In the genomic region with DNA sequence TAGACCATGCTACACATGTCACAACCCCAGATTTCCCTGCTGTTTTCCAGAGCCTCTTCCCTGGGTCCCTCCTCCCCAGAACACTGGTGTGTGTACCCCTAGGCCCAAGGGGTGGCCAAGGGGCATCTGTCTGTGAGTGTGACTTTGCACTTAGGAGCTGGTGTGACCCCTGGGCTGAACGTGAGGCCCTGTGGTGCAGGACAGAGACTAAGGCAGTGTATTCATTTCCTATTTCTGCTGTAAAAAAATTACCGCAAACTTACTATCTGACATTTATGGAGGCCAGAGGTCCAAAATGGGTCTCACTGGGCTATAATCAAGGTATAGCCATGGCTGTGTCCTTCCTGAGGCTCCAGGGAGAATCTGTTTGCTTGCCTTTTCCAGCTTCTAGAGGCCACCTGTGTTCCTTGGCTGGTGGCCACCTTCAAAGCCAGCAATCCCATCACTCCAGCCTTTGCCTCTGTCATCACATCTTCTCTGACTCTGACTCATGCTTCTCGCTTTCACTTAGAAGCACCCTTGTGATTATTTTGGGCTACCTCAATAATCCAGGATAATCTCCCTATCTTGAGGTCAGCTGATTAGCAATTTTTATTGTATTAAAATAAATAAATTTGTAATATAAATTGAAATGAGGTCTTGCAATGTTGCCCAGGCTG, we compare ENCODE assay signal across 1 cellular context.
TF ChIP-seq lines count a peak whose summit lies in the region.

No MANE protein-coding gene starts in this region.

TF ChIP-seq in HepG2, 621 proteins besides CTCF, POLR2A, EP300 and RAD21:
- no peak for TF ChIP-seq ZNF7 (CRISPR knock-in tag; IDR thresholded peaks at IDR 0.05)
- no peak for TF ChIP-seq ZBTB46 (CRISPR knock-in tag; IDR thresholded peaks at IDR 0.05; ENCODE audit: borderline replicate concordance)
- no peak for TF ChIP-seq IKZF5 (CRISPR knock-in tag; IDR thresholded peaks at IDR 0.05)
- TF ChIP-seq, protein P1, sequence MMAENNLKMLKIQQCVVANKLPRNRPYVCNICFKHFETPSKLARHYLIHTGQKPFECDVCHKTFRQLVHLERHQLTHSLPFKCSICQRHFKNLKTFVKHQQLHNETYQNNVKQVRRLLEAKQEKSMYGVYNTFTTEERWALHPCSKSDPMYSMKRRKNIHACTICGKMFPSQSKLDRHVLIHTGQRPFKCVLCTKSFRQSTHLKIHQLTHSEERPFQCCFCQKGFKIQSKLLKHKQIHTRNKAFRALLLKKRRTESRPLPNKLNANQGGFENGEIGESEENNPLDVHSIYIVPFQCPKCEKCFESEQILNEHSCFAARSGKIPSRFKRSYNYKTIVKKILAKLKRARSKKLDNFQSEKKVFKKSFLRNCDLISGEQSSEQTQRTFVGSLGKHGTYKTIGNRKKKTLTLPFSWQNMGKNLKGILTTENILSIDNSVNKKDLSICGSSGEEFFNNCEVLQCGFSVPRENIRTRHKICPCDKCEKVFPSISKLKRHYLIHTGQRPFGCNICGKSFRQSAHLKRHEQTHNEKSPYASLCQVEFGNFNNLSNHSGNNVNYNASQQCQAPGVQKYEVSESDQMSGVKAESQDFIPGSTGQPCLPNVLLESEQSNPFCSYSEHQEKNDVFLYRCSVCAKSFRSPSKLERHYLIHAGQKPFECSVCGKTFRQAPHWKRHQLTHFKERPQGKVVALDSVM (CRISPR knock-in tag; IDR thresholded peaks at IDR 0.05) = no peak
- TF ChIP-seq ZNF18 (CRISPR knock-in tag; IDR thresholded peaks at IDR 0.05; ENCODE audit: insufficient replicate concordance) = no peak
- no peak for TF ChIP-seq NFATC3 (CRISPR knock-in tag; IDR thresholded peaks at IDR 0.05)
- no peak for TF ChIP-seq KLF6 (CRISPR knock-in tag; IDR thresholded peaks at IDR 0.05)
- TF ChIP-seq, protein P2, sequence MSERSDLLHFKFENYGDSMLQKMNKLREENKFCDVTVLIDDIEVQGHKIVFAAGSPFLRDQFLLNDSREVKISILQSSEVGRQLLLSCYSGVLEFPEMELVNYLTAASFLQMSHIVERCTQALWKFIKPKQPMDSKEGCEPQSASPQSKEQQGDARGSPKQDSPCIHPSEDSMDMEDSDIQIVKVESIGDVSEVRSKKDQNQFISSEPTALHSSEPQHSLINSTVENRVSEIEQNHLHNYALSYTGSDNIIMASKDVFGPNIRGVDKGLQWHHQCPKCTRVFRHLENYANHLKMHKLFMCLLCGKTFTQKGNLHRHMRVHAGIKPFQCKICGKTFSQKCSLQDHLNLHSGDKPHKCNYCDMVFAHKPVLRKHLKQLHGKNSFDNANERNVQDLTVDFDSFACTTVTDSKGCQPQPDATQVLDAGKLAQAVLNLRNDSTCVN (CRISPR knock-in tag; IDR thresholded peaks at IDR 0.05; ENCODE audit: borderline replicate concordance) = no peak
- no peak for TF ChIP-seq ZNF572 (CRISPR knock-in tag; IDR thresholded peaks at IDR 0.05)
- no peak for TF ChIP-seq SMARCE1 (IDR thresholded peaks at IDR 0.05; ENCODE audit: borderline replicate concordance)
- TF ChIP-seq TFDP2 (CRISPR knock-in tag; IDR thresholded peaks at IDR 0.05) = no peak
- TF ChIP-seq, protein P3, sequence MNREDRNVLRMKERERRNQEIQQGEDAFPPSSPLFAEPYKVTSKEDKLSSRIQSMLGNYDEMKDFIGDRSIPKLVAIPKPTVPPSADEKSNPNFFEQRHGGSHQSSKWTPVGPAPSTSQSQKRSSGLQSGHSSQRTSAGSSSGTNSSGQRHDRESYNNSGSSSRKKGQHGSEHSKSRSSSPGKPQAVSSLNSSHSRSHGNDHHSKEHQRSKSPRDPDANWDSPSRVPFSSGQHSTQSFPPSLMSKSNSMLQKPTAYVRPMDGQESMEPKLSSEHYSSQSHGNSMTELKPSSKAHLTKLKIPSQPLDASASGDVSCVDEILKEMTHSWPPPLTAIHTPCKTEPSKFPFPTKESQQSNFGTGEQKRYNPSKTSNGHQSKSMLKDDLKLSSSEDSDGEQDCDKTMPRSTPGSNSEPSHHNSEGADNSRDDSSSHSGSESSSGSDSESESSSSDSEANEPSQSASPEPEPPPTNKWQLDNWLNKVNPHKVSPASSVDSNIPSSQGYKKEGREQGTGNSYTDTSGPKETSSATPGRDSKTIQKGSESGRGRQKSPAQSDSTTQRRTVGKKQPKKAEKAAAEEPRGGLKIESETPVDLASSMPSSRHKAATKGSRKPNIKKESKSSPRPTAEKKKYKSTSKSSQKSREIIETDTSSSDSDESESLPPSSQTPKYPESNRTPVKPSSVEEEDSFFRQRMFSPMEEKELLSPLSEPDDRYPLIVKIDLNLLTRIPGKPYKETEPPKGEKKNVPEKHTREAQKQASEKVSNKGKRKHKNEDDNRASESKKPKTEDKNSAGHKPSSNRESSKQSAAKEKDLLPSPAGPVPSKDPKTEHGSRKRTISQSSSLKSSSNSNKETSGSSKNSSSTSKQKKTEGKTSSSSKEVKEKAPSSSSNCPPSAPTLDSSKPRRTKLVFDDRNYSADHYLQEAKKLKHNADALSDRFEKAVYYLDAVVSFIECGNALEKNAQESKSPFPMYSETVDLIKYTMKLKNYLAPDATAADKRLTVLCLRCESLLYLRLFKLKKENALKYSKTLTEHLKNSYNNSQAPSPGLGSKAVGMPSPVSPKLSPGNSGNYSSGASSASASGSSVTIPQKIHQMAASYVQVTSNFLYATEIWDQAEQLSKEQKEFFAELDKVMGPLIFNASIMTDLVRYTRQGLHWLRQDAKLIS (CRISPR knock-in tag; IDR thresholded peaks at IDR 0.05) = no peak
- TF ChIP-seq CREBL2 (CRISPR knock-in tag; IDR thresholded peaks at IDR 0.05; ENCODE audit: borderline replicate concordance) = no peak
- no peak for TF ChIP-seq ZFP37 (CRISPR knock-in tag; IDR thresholded peaks at IDR 0.05; ENCODE audit: borderline replicate concordance)
- TF ChIP-seq, protein P4, sequence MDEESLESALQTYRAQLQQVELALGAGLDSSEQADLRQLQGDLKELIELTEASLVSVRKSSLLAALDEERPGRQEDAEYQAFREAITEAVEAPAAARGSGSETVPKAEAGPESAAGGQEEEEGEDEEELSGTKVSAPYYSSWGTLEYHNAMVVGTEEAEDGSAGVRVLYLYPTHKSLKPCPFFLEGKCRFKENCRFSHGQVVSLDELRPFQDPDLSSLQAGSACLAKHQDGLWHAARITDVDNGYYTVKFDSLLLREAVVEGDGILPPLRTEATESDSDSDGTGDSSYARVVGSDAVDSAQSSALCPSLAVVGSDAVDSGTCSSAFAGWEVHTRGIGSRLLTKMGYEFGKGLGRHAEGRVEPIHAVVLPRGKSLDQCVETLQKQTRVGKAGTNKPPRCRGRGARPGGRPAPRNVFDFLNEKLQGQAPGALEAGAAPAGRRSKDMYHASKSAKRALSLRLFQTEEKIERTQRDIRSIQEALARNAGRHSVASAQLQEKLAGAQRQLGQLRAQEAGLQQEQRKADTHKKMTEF (CRISPR knock-in tag; IDR thresholded peaks at IDR 0.05) = no peak
- TF ChIP-seq, protein P5, sequence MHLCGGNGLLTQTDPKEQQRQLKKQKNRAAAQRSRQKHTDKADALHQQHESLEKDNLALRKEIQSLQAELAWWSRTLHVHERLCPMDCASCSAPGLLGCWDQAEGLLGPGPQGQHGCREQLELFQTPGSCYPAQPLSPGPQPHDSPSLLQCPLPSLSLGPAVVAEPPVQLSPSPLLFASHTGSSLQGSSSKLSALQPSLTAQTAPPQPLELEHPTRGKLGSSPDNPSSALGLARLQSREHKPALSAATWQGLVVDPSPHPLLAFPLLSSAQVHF (CRISPR knock-in tag; IDR thresholded peaks at IDR 0.05) = no peak
